Comparison of ENCODE assay signal across 23 cellular contexts in genomic region chr20:53394433-53394832, GRCh38.
"Had no signal": no experiment of that assay in that cellular context is flagged by ENCODE, and none has a peak within 500 bp of the region (broad histone marks: within the 10 kb centered on the region; RNA-seq: fewer than 3 reads in every experiment).

No MANE protein-coding gene starts in this region.

- H3K36me3 ChIP-seq: neural progenitor cell, ovary, prostate gland, thoracic aorta, transverse colon had no signal

- DNase-seq: central memory CD4-positive, alpha-beta T cell; effector CD4-positive, alpha-beta T cell; endodermal cell; erythroblast; foreskin keratinocyte; head of caudate nucleus; hypothalamus; islet precursor cell; mammary epithelial cell; naive thymus-derived CD8-positive, alpha-beta T cell; nucleus accumbens; ovary; stimulated activated CD4-positive, alpha-beta T cell treated with anti-CD3 and anti-CD28 coated beads, Interleukin-2, amount 100 ng/mL, for 24 hours; stimulated activated CD4-positive, alpha-beta T cell treated with anti-CD3 and anti-CD28 coated beads, Interleukin-4, amount 100 ng/mL, for 4 hours; stimulated activated naive B cell treated with anti-CD40 and anti-IgM and Interleukin-4, amounts not matched to agents 10 μg/mL and 1 μg/mL and 100 μg/mL, for 72 hours; stimulated activated naive CD8-positive, alpha-beta T cell treated with anti-CD3 and anti-CD28 coated beads, Interleukin-15, amount 100 ng/mL, for 72 hours; substantia nigra; transverse colon had no signal

- H3K27me3 ChIP-seq: foreskin keratinocyte, neural progenitor cell, ovary, transverse colon had no signal

- H3K4me1 ChIP-seq: foreskin keratinocyte, neural progenitor cell, prostate gland, transverse colon had no signal

- H3K27ac ChIP-seq: coronary artery, foreskin keratinocyte, neural progenitor cell, ovary, prostate gland, thoracic aorta, transverse colon had no signal

- H3K9me3 ChIP-seq: ovary, prostate gland, thoracic aorta, transverse colon had no signal

- H3K4me3 ChIP-seq: coronary artery, neural progenitor cell, ovary, prostate gland, thoracic aorta, transverse colon had no signal

- H3K9ac ChIP-seq: neural progenitor cell had no signal

- ATAC-seq: foreskin keratinocyte; naive thymus-derived CD8-positive, alpha-beta T cell; sciatic nerve; stimulated activated naive B cell treated with anti-CD40 and anti-IgM and Interleukin-4, amounts not matched to agents 10 μg/mL and 1 μg/mL and 100 μg/mL, for 72 hours; stimulated activated naive CD8-positive, alpha-beta T cell treated with anti-CD3 and anti-CD28 coated beads, Interleukin-15, amount 100 ng/mL, for 72 hours had no signal
